In genomic region chr17:54836723-54837462, GRCh38 we compare ENCODE assay signal across 37 cellular contexts.
"Had no signal": no experiment of that assay in that cellular context is flagged by ENCODE, and none has a peak within 500 bp of the region (broad histone marks: within the 10 kb centered on the region; RNA-seq: fewer than 3 reads in every experiment).

No MANE protein-coding gene starts in this region.

- H3K4me1 Mint-ChIP-seq: activated B cell treated with CpG ODN at 0.5 μM for 24 hours; activated CD4-positive, alpha-beta T cell treated with anti-CD3 and anti-CD28 coated beads, Interleukin-2, amount 10 ng/mL, durations not matched to agents 24 days and 14 days; activated naive CD8-positive, alpha-beta T cell treated with anti-CD3 and anti-CD28 coated beads for 36 hours; activated T-helper 17 cell treated with anti-CD3 and anti-CD28 coated beads, Interleukin-2, amount 50 U/mL, for 72 hours had no signal

- H3K4me3 ChIP-seq: adrenal gland, body of pancreas, breast epithelium had no signal

- H3K27ac ChIP-seq: adrenal gland, body of pancreas, brain microvascular endothelial cell, breast epithelium, VCaP had no signal

- H3K9me3 ChIP-seq: adrenal gland had no signal

- H3K4me3 Mint-ChIP-seq: activated B cell treated with CpG ODN at 0.5 μM for 24 hours; activated CD4-positive, alpha-beta memory T cell treated with anti-CD3 and anti-CD28 coated beads for 36 hours; activated CD4-positive, alpha-beta T cell treated with anti-CD3 and anti-CD28 coated beads, Interleukin-2, amount 10 ng/mL, durations not matched to agents 24 days and 14 days; activated CD8-positive, alpha-beta T cell treated with anti-CD3 and anti-CD28 coated beads for 36 hours; activated naive CD4-positive, alpha-beta T cell treated with anti-CD3 and anti-CD28 coated beads for 36 hours; activated naive CD8-positive, alpha-beta T cell treated with anti-CD3 and anti-CD28 coated beads for 36 hours; activated T-cell treated with anti-CD3 and anti-CD28 coated beads, Interleukin-2, amount 50 U/mL, for 4 hours; activated T-cell treated with anti-CD3 and anti-CD28 coated beads, Interleukin-2, amount 50 U/mL, for 72 hours; activated T-helper 1 cell treated with anti-CD3 and anti-CD28 coated beads, Interleukin-12 subunit alpha, Interleukin-12 subunit beta, Interleukin-2, Interleukin-4 antibody, amounts not matched to agents 30 ng/mL and 10 ng/mL and 1 ng/mL, durations not matched to agents 14 hours and 24 hours and 36 hours; activated T-helper 17 cell treated with anti-CD3 and anti-CD28 coated beads, Interleukin-2, amount 50 U/mL, for 72 hours; T-helper 1 cell treated with Interleukin-12 subunit alpha and Interleukin-12 subunit beta and Interleukin-4 antibody, amounts not matched to agents 30 μg/mL and 1 μg/mL, for 36 hours; T-helper 2 cell treated with Interferon-gamma antibody and Interleukin-4, amounts not matched to agents 5 μg/mL and 100 μg/mL, for 36 hours had no signal

- H3K36me3 ChIP-seq: adrenal gland, brain microvascular endothelial cell, breast epithelium had no signal

- H3K9me3 Mint-ChIP-seq: activated B cell treated with CpG ODN at 0.5 μM for 24 hours; activated CD4-positive, alpha-beta memory T cell treated with anti-CD3 and anti-CD28 coated beads for 36 hours; activated CD4-positive, alpha-beta T cell treated with anti-CD3 and anti-CD28 coated beads, Interleukin-2, amount 10 ng/mL, durations not matched to agents 24 days and 14 days; activated naive CD4-positive, alpha-beta T cell treated with anti-CD3 and anti-CD28 coated beads for 36 hours; activated naive CD4-positive, alpha-beta T cell treated with anti-CD3 and anti-CD28 coated beads, Interleukin-2, amount 50 U/mL, for 72 hours; activated naive CD8-positive, alpha-beta T cell treated with anti-CD3 and anti-CD28 coated beads for 36 hours; activated T-cell treated with anti-CD3 and anti-CD28 coated beads, Interleukin-2, amount 50 U/mL, for 4 hours; activated T-cell treated with anti-CD3 and anti-CD28 coated beads, Interleukin-2, amount 50 U/mL, for 72 hours; activated T-helper 1 cell treated with anti-CD3 and anti-CD28 coated beads, Interleukin-12 subunit alpha, Interleukin-12 subunit beta, Interleukin-2, Interleukin-4 antibody, amounts not matched to agents 30 ng/mL and 10 ng/mL and 1 ng/mL, durations not matched to agents 14 hours and 24 hours and 36 hours; activated T-helper 17 cell treated with anti-CD3 and anti-CD28 coated beads, Interleukin-2, amount 50 U/mL, for 72 hours; T-helper 1 cell treated with Interleukin-12 subunit alpha and Interleukin-12 subunit beta and Interleukin-4 antibody, amounts not matched to agents 30 μg/mL and 1 μg/mL, for 36 hours; T-helper 2 cell treated with Interferon-gamma antibody and Interleukin-4, amounts not matched to agents 5 μg/mL and 100 μg/mL, for 36 hours had no signal

- H3K36me3 Mint-ChIP-seq: activated CD4-positive, alpha-beta memory T cell treated with anti-CD3 and anti-CD28 coated beads for 36 hours; activated naive CD4-positive, alpha-beta T cell treated with anti-CD3 and anti-CD28 coated beads, Interleukin-2, amount 50 U/mL, for 72 hours; activated naive CD8-positive, alpha-beta T cell treated with anti-CD3 and anti-CD28 coated beads for 36 hours had no signal

- H3K4me1 ChIP-seq: adrenal gland, breast epithelium had no signal

- FAIRE-seq: astrocyte, TTC549 had no signal

- H3K27me3 ChIP-seq: adrenal gland, body of pancreas, brain microvascular endothelial cell, breast epithelium had no signal

- H3K27me3 Mint-ChIP-seq: activated B cell treated with CpG ODN at 0.5 μM for 24 hours; activated CD4-positive, alpha-beta T cell treated with anti-CD3 and anti-CD28 coated beads, Interleukin-2, amount 10 ng/mL, durations not matched to agents 24 days and 14 days; activated CD8-positive, alpha-beta T cell treated with anti-CD3 and anti-CD28 coated beads for 36 hours; activated naive CD8-positive, alpha-beta T cell treated with anti-CD3 and anti-CD28 coated beads for 36 hours had no signal

- H3K27ac Mint-ChIP-seq: activated B cell treated with CpG ODN at 0.5 μM for 24 hours; activated CD4-positive, alpha-beta memory T cell treated with anti-CD3 and anti-CD28 coated beads for 36 hours; activated CD4-positive, alpha-beta T cell treated with anti-CD3 and anti-CD28 coated beads, Interleukin-2, amount 10 ng/mL, durations not matched to agents 24 days and 14 days; activated CD8-positive, alpha-beta T cell treated with anti-CD3 and anti-CD28 coated beads for 36 hours; activated naive CD4-positive, alpha-beta T cell treated with anti-CD3 and anti-CD28 coated beads for 36 hours; activated naive CD4-positive, alpha-beta T cell treated with anti-CD3 and anti-CD28 coated beads, Interleukin-2, amount 50 U/mL, for 72 hours; activated naive CD8-positive, alpha-beta T cell treated with anti-CD3 and anti-CD28 coated beads for 36 hours; activated T-cell treated with anti-CD3 and anti-CD28 coated beads, Interleukin-2, amount 50 U/mL, for 72 hours; activated T-helper 1 cell treated with anti-CD3 and anti-CD28 coated beads, Interleukin-12 subunit alpha, Interleukin-12 subunit beta, Interleukin-2, Interleukin-4 antibody, amounts not matched to agents 30 ng/mL and 10 ng/mL and 1 ng/mL, durations not matched to agents 14 hours and 24 hours and 36 hours; activated T-helper 17 cell treated with anti-CD3 and anti-CD28 coated beads, Interleukin-2, amount 50 U/mL, for 72 hours; T-helper 1 cell treated with Interleukin-12 subunit alpha and Interleukin-12 subunit beta and Interleukin-4 antibody, amounts not matched to agents 30 μg/mL and 1 μg/mL, for 36 hours; T-helper 2 cell treated with Interferon-gamma antibody and Interleukin-4, amounts not matched to agents 5 μg/mL and 100 μg/mL, for 36 hours had no signal

- ATAC-seq: activated CD8-positive, alpha-beta T cell treated with anti-CD3 and anti-CD28 coated beads for 36 hours; activated naive CD4-positive, alpha-beta T cell treated with anti-CD3 and anti-CD28 coated beads, Interleukin-2, amount 50 U/mL, for 72 hours; activated T-cell treated with anti-CD3 and anti-CD28 coated beads, Interleukin-2, amount 50 U/mL, for 4 hours; activated T-cell treated with anti-CD3 and anti-CD28 coated beads, Interleukin-2, amount 50 U/mL, for 72 hours; activated T-helper 17 cell treated with anti-CD3 and anti-CD28 coated beads, Interleukin-2, amount 50 U/mL, for 72 hours; body of pancreas had no signal

- DNase-seq: activated B cell treated with CpG ODN at 0.5 μM for 24 hours; activated CD4-positive, alpha-beta memory T cell treated with anti-CD3 and anti-CD28 coated beads for 36 hours; activated CD4-positive, alpha-beta T cell treated with anti-CD3 and anti-CD28 coated beads for 4 hours; activated CD4-positive, alpha-beta T cell treated with anti-CD3 and anti-CD28 coated beads, Interleukin-2, amount 10 ng/mL, durations not matched to agents 24 days and 14 days; activated CD4-positive, alpha-beta T cell treated with anti-CD3 and anti-CD28 coated beads, Interleukin-2, amount 50 U/mL, for 1 hour; activated CD4-positive, alpha-beta T cell treated with anti-CD3 and anti-CD28 coated beads, Interleukin-2, amount 50 U/mL, for 4 hours; activated CD4-positive, CD25-positive, alpha-beta regulatory T cell treated with anti-CD3 and anti-CD28 coated beads, Interleukin-2, amount 50 U/mL, for 72 hours; activated CD8-positive, alpha-beta memory T cell treated with anti-CD3 and anti-CD28 coated beads, Interleukin-2, amount 50 U/mL, for 4 hours; activated CD8-positive, alpha-beta T cell treated with anti-CD3 and anti-CD28 coated beads for 36 hours; activated effector memory CD4-positive, alpha-beta T cell treated with anti-CD3 and anti-CD28 coated beads, Interleukin-2, amount 50 U/mL, for 16 hours; activated gamma-delta T cell treated with Interleukin-2 at 50 U/mL for 16 hours; activated naive CD4-positive, alpha-beta T cell; activated naive CD4-positive, alpha-beta T cell treated with anti-CD3 and anti-CD28 coated beads for 36 hours; activated naive CD4-positive, alpha-beta T cell treated with anti-CD3 and anti-CD28 coated beads, Interleukin-2, amount 50 U/mL, for 16 hours; activated naive CD8-positive, alpha-beta T cell treated with anti-CD3 and anti-CD28 coated beads for 36 hours; activated T-cell treated with anti-CD3 and anti-CD28 coated beads for 4 hours; activated T-cell treated with anti-CD3 and anti-CD28 coated beads, Interleukin-2, amount 50 U/mL, for 1 hour; activated T-cell treated with anti-CD3 and anti-CD28 coated beads, Interleukin-2, amount 50 U/mL, for 4 hours; activated T-cell treated with anti-CD3 and anti-CD28 coated beads, Interleukin-2, amount 50 U/mL, for 72 hours; adrenal gland; amniotic stem cell; aorta; body of pancreas; brain microvascular endothelial cell; central memory CD4-positive, alpha-beta T cell; T-helper 1 cell; T-helper 2 cell; T-helper 9 cell had no signal
